Comparison of ENCODE assay signal across 24 cellular contexts in the genomic region with DNA sequence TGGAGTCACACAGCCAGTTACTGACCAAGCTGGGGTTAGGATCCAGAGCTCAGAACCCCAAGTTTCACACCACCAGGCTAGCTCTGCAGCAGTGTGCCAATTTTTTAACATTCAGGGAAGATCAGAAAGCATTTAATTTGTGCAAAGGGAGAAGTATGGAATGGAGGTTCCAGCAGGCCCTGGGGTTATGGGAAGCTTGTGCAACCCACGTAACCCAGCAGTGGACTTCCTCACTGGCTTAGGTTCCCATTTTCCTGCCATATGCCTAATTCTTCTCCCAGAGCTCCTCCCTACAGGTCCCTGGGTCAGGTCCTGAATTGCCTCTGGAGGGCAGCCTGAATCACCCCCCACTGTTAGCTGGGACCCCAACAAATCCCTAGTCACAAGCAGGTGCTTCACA. TPM values are rescaled to one million over a fixed set of nuclear protein-coding genes. Genes with fewer than 3 reads are reported as not detected.
DNase-seq lines count a peak whose midpoint lies in the region; ATAC-seq and TF ChIP-seq lines count a peak whose summit lies in the region.
"Had no signal": no experiment of that assay in that cellular context is flagged by ENCODE, and none has a peak within 500 bp of the region (broad histone marks: within the 10 kb centered on the region; RNA-seq: fewer than 3 reads in every experiment).

No MANE protein-coding gene starts in this region.

- H3K36me3 Mint-ChIP-seq in chondrocyte (ENCODE audit: low read depth) = no peaks in the 10 kb centered on the region
- H3K36me3 Mint-ChIP-seq: CD4-positive, alpha-beta memory T cell; CD4-positive, CD25-positive, alpha-beta regulatory T cell; CD8-positive, alpha-beta memory T cell had no signal

- no peaks in the 10 kb centered on the region for H3K4me1 Mint-ChIP-seq in chondrocyte (ENCODE audit: low read depth)

- H3K4me2 ChIP-seq in PC-9 = no peak overlapping the region
- H3K4me2 ChIP-seq: A549 had no signal

- CTCF ChIA-PET in PC-9 (lab: Charles Lee) = no interaction called here

- H3K4me3 ChIP-seq in upper lobe of right lung = no peak overlapping the region
- no peak overlapping the region for H3K4me3 ChIP-seq in left lung
- no peak overlapping the region for H3K4me3 ChIP-seq in PC-9
- H3K4me3 ChIP-seq: A549; BLaER1 treated with 17β-estradiol and CSF1 and Interleukin-3, amounts not matched to agents 10 nM and 100 nM; GM12878 had no signal

- H3K9me3 ChIP-seq in upper lobe of right lung (no peaks in the 10 kb centered on the region), left lung (no peaks in the 10 kb centered on the region), PC-9 (ENCODE audit: insufficient read depth, low read depth) (no peaks in the 10 kb centered on the region)
- H3K9me3 ChIP-seq: A549 had no signal

- H3K9me2 ChIP-seq in PC-9 (ENCODE audit: insufficient read depth) = no peaks in the 10 kb centered on the region

- BruUV-seq in PC-9 (replicated peaks; lab: Mats Ljungman, UMichigan) = no TSS peak

- H3K4me3 Mint-ChIP-seq in chondrocyte (ENCODE audit: unreplicated experiment) = no peak overlapping the region
- H3K4me3 Mint-ChIP-seq: B cell; CD4-positive, alpha-beta memory T cell; CD4-positive, CD25-positive, alpha-beta regulatory T cell; CD8-positive, alpha-beta memory T cell had no signal

- no peak overlapping the region for H3K27ac Mint-ChIP-seq in chondrocyte (ENCODE audit: unreplicated experiment)
- H3K27ac Mint-ChIP-seq: B cell; CD4-positive, alpha-beta memory T cell; CD4-positive, CD25-positive, alpha-beta regulatory T cell; CD8-positive, alpha-beta memory T cell had no signal

- TF ChIP-seq CTCF in chondrocyte (IDR thresholded peaks at IDR 0.05) (no peak), upper lobe of right lung (IDR thresholded peaks at IDR 0.05) (no peak), left lung (IDR thresholded peaks at IDR 0.05) (no peak), PC-9 (conservative IDR thresholded peaks at IDR 0.05) (no peak)

- H3K36me3 ChIP-seq in upper lobe of right lung = no peaks in the 10 kb centered on the region
- H3K36me3 ChIP-seq in left lung = no peaks in the 10 kb centered on the region
- H3K36me3 ChIP-seq in PC-9 (ENCODE audit: low read depth) = no peaks in the 10 kb centered on the region
- H3K36me3 ChIP-seq: BLaER1 treated with 17β-estradiol and CSF1 and Interleukin-3, amounts not matched to agents 10 nM and 100 nM had no signal

- ATAC-seq in upper lobe of right lung = peak; percentile 53
- ATAC-seq in left lung = no peak
- ATAC-seq: A549, GM12878 had no signal

- intact Hi-C loops in upper lobe of right lung (cut with DNase I) (no loop called here), left lung (cut with DNase I) (no loop called here), PC-9 (cut with micrococcal nuclease; ENCODE audit: unreplicated experiment) (no loop called here)

- no peaks in the 10 kb centered on the region for H3K9me3 Mint-ChIP-seq in chondrocyte (ENCODE audit: low read depth)
- H3K9me3 Mint-ChIP-seq: CD4-positive, CD25-positive, alpha-beta regulatory T cell had no signal

- H3K27me3 Mint-ChIP-seq in chondrocyte (ENCODE audit: low read depth) = no peaks in the 10 kb centered on the region
- H3K27me3 Mint-ChIP-seq: B cell; CD4-positive, alpha-beta memory T cell; CD4-positive, CD25-positive, alpha-beta regulatory T cell had no signal

- no peak overlapping the region for H3K27ac ChIP-seq in upper lobe of right lung
- no peak overlapping the region for H3K27ac ChIP-seq in left lung
- no peak overlapping the region for H3K27ac ChIP-seq in PC-9
- H3K27ac ChIP-seq: 22Rv1; A549; BLaER1 treated with 17β-estradiol and CSF1 and Interleukin-3, amounts not matched to agents 10 nM and 100 nM; C4-2B had no signal

- H4K20me1 ChIP-seq in PC-9 (ENCODE audit: insufficient read depth) = no peaks in the 10 kb centered on the region

- no peaks in the 10 kb centered on the region for H3K79me2 ChIP-seq in PC-9 (ENCODE audit: low read depth)

- H3K4me1 ChIP-seq in upper lobe of right lung = no peaks in the 10 kb centered on the region
- H3K4me1 ChIP-seq in left lung = no peaks in the 10 kb centered on the region
- 0 out of 2 replicates have a peak, but pooled peaks cover 6% of the 10 kb centered on the region for H3K4me1 ChIP-seq in PC-9 (replicated peaks; ENCODE audit: insufficient read depth)
- H3K4me1 ChIP-seq: A549 had no signal

- DNase-seq in CD1c-positive myeloid dendritic cell (ENCODE audit: extremely low spot score) (peak; percentile 58), chondrocyte (ENCODE audit: low spot score) (peak; percentile 11), upper lobe of right lung (no peak), left lung (no peak), PC-9 (no peak)
- DNase-seq: AML-193; CD4-positive, alpha-beta memory T cell; CD4-positive, CD25-positive, alpha-beta regulatory T cell; CD8-positive, alpha-beta memory T cell; COR-L47; DMS 273 treated with DMSO at 0.1 percent for 48 hours; DMS153; DMS53; DMS79; DND-41; EL; GDM1 had no signal

- H3K27me3 ChIP-seq in upper lobe of right lung (no peaks in the 10 kb centered on the region), left lung (no peaks in the 10 kb centered on the region), PC-9 (ENCODE audit: insufficient read depth, low read depth) (no peaks in the 10 kb centered on the region)

- POLR2A ChIA-PET in PC-9 (lab: Charles Lee; ENCODE audit: unreplicated experiment) = no interaction called here

- H3F3A ChIP-seq in PC-9 (ENCODE audit: insufficient read depth, low read depth) = no peaks in the 10 kb centered on the region

- no peak overlapping the region for H2AFZ ChIP-seq in PC-9

RNA-seq across cellular contexts. Expression of a gene that starts 14.0 kb away (rescaled TPM):
- total RNA-seq in chondrocyte (0.19 to 1.3 TPM (median 1.1 TPM) in 3 replicates), upper lobe of right lung (7.9 TPM), left lung (1 to 10 TPM; 1.0 to 6.9 TPM), PC-9 (2021) (0.13 TPM in 2 replicates)
- total RNA-seq: B cell; CD4-positive, alpha-beta memory T cell; CD4-positive, CD25-positive, alpha-beta regulatory T cell; G401; GM12878 had no signal

Comparison
In these comparisons a context has a peak if more than half of its experiments do, and no peak if none do; other contexts are left out.
1. DNase-seq: peak in CD1c-positive myeloid dendritic cell (single experiment) and chondrocyte (single experiment); none in upper lobe of right lung (single experiment), left lung (0 of 2) and PC-9 (0 of 2).